ENCODE assay signal across 10 cellular contexts in genomic region chr13:46340631-46341111, GRCh38. TPM values are rescaled to one million over a fixed set of nuclear protein-coding genes. Genes with fewer than 3 reads are reported as not detected.
A peak's percentile ranks its signal among the peaks of the same experiment; 100 is the strongest.
DNase-seq lines count a peak whose midpoint lies in the region; ATAC-seq and TF ChIP-seq lines count a peak whose summit lies in the region.
"Had no signal": no experiment of that assay in that cellular context is flagged by ENCODE, and none has a peak within 500 bp of the region (broad histone marks: within the 10 kb centered on the region; RNA-seq: fewer than 3 reads in every experiment).

No MANE protein-coding gene starts in this region.

- H3K27me3 ChIP-seq in neutrophil, result no peaks in the 10 kb centered on the region

- H3K36me3 ChIP-seq in neutrophil, result peaks cover 68% of the 10 kb centered on the region

- H3K36me3 Mint-ChIP-seq in activated CD4-positive, alpha-beta T cell treated with anti-CD3 and anti-CD28 coated beads for 36 hours (ENCODE audit: low read depth), result peaks cover 11% of the 10 kb centered on the region

- H3K4me1 ChIP-seq in neutrophil (ENCODE audit: control insufficient read depth in 1 of 2, insufficient read depth in 1 of 2, low read depth in 1 of 2, low read length in 1 of 2), result peaks cover 39 to 41% of the 10 kb centered on the region in 2 experiments
- H3K4me1 ChIP-seq: A549 had no signal

- peak overlapping the region; percentile 95 for H3K27ac Mint-ChIP-seq in activated CD4-positive, alpha-beta T cell treated with anti-CD3 and anti-CD28 coated beads for 36 hours

- H3K27ac ChIP-seq in neutrophil, result peak overlapping the region; percentile 83
- H3K27ac ChIP-seq: A549 had no signal

- no peak overlapping the region for H3K4me3 ChIP-seq in neutrophil (ENCODE audit: low read depth in 1 of 2, low read length in 1 of 2)
- H3K4me3 ChIP-seq: A549 had no signal

- peaks cover 7% of the 10 kb centered on the region for H3K9me3 Mint-ChIP-seq in activated CD4-positive, alpha-beta T cell treated with anti-CD3 and anti-CD28 coated beads for 36 hours (ENCODE audit: low read depth)

- TF ChIP-seq CTCF in neutrophil (IDR thresholded peaks at IDR 0.05), result no peak

- DNase-seq in activated CD4-positive, alpha-beta T cell treated with anti-CD3 and anti-CD28 coated beads for 36 hours, result no peak
- DNase-seq in activated CD4-positive, alpha-beta T cell treated with anti-CD3 and anti-CD28 coated beads for 4 hours, result no peak
- DNase-seq in activated T-cell treated with anti-CD3 and anti-CD28 coated beads, Interleukin-2, amount 50 U/mL, for 48 hours, result peak; percentile 51 to 57
- DNase-seq in NCI-H1436 treated with DMSO at 0.1 percent for 48 hours (lab: John Stamatoyannopoulos, UW) (no peak), OCI-M2 (lab: John Stamatoyannopoulos, UW; ENCODE audit: unreplicated experiment) (no peak), left cardiac atrium (no peak)
- DNase-seq: DND-41 had no signal

- CTCF ChIA-PET in activated CD4-positive, alpha-beta T cell treated with anti-CD3 and anti-CD28 coated beads for 36 hours (lab: Charles Lee), result interaction anchor here (2.6 kb wide), 1 partner anchor 20 kb away, joined by 8 read pairs; no protein-coding TSS in a partner anchor

- POLR2A ChIA-PET in activated CD4-positive, alpha-beta T cell treated with anti-CD3 and anti-CD28 coated beads for 36 hours (lab: Charles Lee), result interaction anchor here (0.6 to 1.0 kb wide), 2 partner anchors 14 to 19 kb away, joined by 3 read pairs; no protein-coding TSS in a partner anchor

- intact Hi-C loops in activated CD4-positive, alpha-beta T cell treated with anti-CD3 and anti-CD28 coated beads for 36 hours (cut with DNase I, micrococcal nuclease), result loop anchor here (1.0 to 5.0 kb wide), 5 partner anchors 14 to 159 kb away; partner anchors contain the start of gene RUBCNL (in 2 of the 2)
- intact Hi-C loops in left cardiac atrium (cut with DNase I), result no loop called here

- H3K9me3 ChIP-seq in neutrophil, result no peaks in the 10 kb centered on the region
- H3K9me3 ChIP-seq: A549 had no signal

- peak overlapping the region; percentile 67 for H3K4me3 Mint-ChIP-seq in activated CD4-positive, alpha-beta T cell treated with anti-CD3 and anti-CD28 coated beads for 36 hours

- H3K27me3 Mint-ChIP-seq in activated CD4-positive, alpha-beta T cell treated with anti-CD3 and anti-CD28 coated beads for 36 hours, result peaks cover 2% of the 10 kb centered on the region

- ATAC-seq in activated CD4-positive, alpha-beta T cell treated with anti-CD3 and anti-CD28 coated beads for 36 hours, result peak; percentile 30
- ATAC-seq in GM21825 (IDR thresholded peaks at IDR 0.05; ENCODE audit: unreplicated experiment), result peak; percentile 8
- ATAC-seq in left cardiac atrium, result no peak
- ATAC-seq: A549 had no signal

- peaks cover 45% of the 10 kb centered on the region for H3K4me1 Mint-ChIP-seq in activated CD4-positive, alpha-beta T cell treated with anti-CD3 and anti-CD28 coated beads for 36 hours

RNA-seq across cellular contexts. Expression of gene RUBCNL, which starts 46.4 kb away (rescaled TPM):
- total RNA-seq in activated CD4-positive, alpha-beta T cell treated with anti-CD3 and anti-CD28 coated beads for 36 hours, result 1 to 10 TPM; 1.0 to 1.1 TPM
- 1 to 10 TPM in 1 of 2 donors, under 1 TPM in 1; 0.97 to 1.6 TPM for total RNA-seq in left cardiac atrium

Comparison
In these comparisons a context has a peak if more than half of its experiments do, and no peak if none do; other contexts are left out.
1. ATAC-seq: peak in activated CD4-positive, alpha-beta T cell treated with anti-CD3 and anti-CD28 coated beads for 36 hours (single experiment) and GM21825 (single experiment); none in left cardiac atrium (0 of 2).
2. DNase-seq: peak in activated T-cell treated with anti-CD3 and anti-CD28 coated beads, Interleukin-2, amount 50 U/mL, for 48 hours (2 of 2); none in activated CD4-positive, alpha-beta T cell treated with anti-CD3 and anti-CD28 coated beads for 36 hours (single experiment), activated CD4-positive, alpha-beta T cell treated with anti-CD3 and anti-CD28 coated beads for 4 hours (0 of 2), NCI-H1436 treated with DMSO at 0.1 percent for 48 hours (single experiment), OCI-M2 (single experiment) and left cardiac atrium (single experiment).
3. intact Hi-C loops: an anchor here in activated CD4-positive, alpha-beta T cell treated with anti-CD3 and anti-CD28 coated beads for 36 hours (1.0 to 5.0 kb wide); none called in left cardiac atrium.